Comparison of ENCODE assay signal across 23 cellular contexts in the genomic region with DNA sequence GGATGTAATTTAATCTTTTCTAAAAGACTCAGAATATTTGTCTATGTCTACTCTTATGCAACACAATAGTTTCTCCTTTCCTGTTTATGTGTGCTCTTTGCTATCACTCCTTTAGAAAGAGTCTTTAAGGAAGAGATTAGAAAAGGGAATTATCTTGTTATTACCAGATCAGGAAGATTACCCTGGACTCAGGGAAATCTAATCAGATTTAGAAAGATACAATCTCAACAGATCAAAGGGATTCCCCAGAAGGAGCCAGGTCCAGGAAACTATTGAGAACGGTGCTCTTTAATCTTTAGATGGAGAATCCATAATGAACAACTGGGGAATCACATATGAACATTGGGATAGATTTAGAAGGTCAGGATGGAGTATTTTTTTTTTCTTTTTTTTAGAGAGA.
"Had no signal": no experiment of that assay in that cellular context is flagged by ENCODE, and none has a peak within 500 bp of the region (broad histone marks: within the 10 kb centered on the region; RNA-seq: fewer than 3 reads in every experiment).

No MANE protein-coding gene starts in this region.

- ATAC-seq: HepG2, Panc1, PC-3, SK-N-SH treated with all-trans-retinoic acid at 6 μM for 48 hours had no signal

- DNase-seq: IMR-90, Karpas-422, KG1, MG63, NCI-H1092, NCI-H1105 treated with DMSO at 0.1 percent for 48 hours, NCI-H1417 treated with DMSO at 0.1 percent for 48 hours, NCI-H146, NCI-H1694 treated with DMSO at 0.1 percent for 48 hours, NCI-H1930, NCI-H2081, NCI-H2107, NCI-H2171, NCI-H345, NCI-H446 treated with DMSO at 0.1 percent for 48 hours, NCI-H510A treated with DMSO at 0.1 percent for 48 hours, NCI-H526, PC-3, SHP77 had no signal

- H3K4me3 ChIP-seq: MG63 had no signal

- H3K27ac ChIP-seq: RWPE1 had no signal

- H3K9me3 ChIP-seq: MG63 had no signal

- H3K36me3 ChIP-seq: MG63 had no signal

- H3K27me3 ChIP-seq: MG63 had no signal
